Comparison of ENCODE assay signal across 8 cellular contexts in genomic region chr19:37505958-37506386, GRCh38. TPM values are rescaled to one million over a fixed set of nuclear protein-coding genes. Genes with fewer than 3 reads are reported as not detected.
DNase-seq lines count a peak whose midpoint lies in the region; TF ChIP-seq lines count a peak whose summit lies in the region.

No MANE protein-coding gene starts in this region.

- 3% methylated on average over 12 of the region's 12 CpGs for WGBS in testis, 2 donors

- H3K4me1 ChIP-seq in testis: peaks cover 8% of the 10 kb centered on the region

- H3K27me3 ChIP-seq in testis: no peaks in the 10 kb centered on the region

- TF ChIP-seq POLR2A in testis (IDR thresholded peaks at IDR 0.05): no peak

- TF ChIP-seq CTCF in VCaP (conservative IDR thresholded peaks at IDR 0.05) (no peak), testis (IDR thresholded peaks at IDR 0.05) (no peak)

- H3K27ac ChIP-seq in VCaP: peak overlapping the region; percentile 99
- peak overlapping the region; percentile 84 to 96 for H3K27ac ChIP-seq in testis

- H3K4me3 ChIP-seq in iPS-18c (ENCODE audit: insufficient read depth, low read depth, low read length): peak overlapping the region; percentile 93
- H3K4me3 ChIP-seq in testis: peak overlapping the region; percentile 63 to 92

- H3K9me3 ChIP-seq in iPS-18c (ENCODE audit: control insufficient read depth, insufficient read depth, low read length): peaks cover 2% of the 10 kb centered on the region
- H3K9me3 ChIP-seq in testis: no peaks in the 10 kb centered on the region

- DNase-seq in NCI-H748 treated with DMSO at 0.1 percent for 48 hours (lab: John Stamatoyannopoulos, UW) (peak; percentile 70), NCI-H748 (lab: John Stamatoyannopoulos, UW; ENCODE audit: unreplicated experiment) (no peak), testis (peak; percentile 26), activated gamma-delta T cell treated with Interleukin-2 at 50 U/mL for 16 hours (no peak), NCI-H2081 treated with DMSO at 0.1 percent for 48 hours (lab: John Stamatoyannopoulos, UW) (no peak), DMS53 treated with DMSO at 0.1 percent for 48 hours (lab: John Stamatoyannopoulos, UW; ENCODE audit: unreplicated experiment) (no peak)

- intact Hi-C loops in testis (cut with DNase I; ENCODE audit: low total_unique reads): no loop called here

- H3K36me3 ChIP-seq in testis (ENCODE audit: low read depth, missing control alignments): no peaks in the 10 kb centered on the region

RNA-seq across cellular contexts. Expression of gene ZNF793, which starts 0.8 kb away (rescaled TPM):
- total RNA-seq in testis: 10 to 100 TPM; 25.6 to 33.5 TPM
- polyA plus RNA-seq in testis (ENCODE audit: insufficient read depth, low read depth, low replicate concordance): 7.3 TPM

RNA-seq across cellular contexts. Expression of gene ZNF570, which starts 36.8 kb away (rescaled TPM):
- total RNA-seq in testis: 10 to 100 TPM; 14.3 to 14.6 TPM
- 7.3 TPM for polyA plus RNA-seq in testis (ENCODE audit: insufficient read depth, low read depth, low replicate concordance)

RNA-seq across cellular contexts. Expression of gene ZNF569, which starts 38.7 kb away (rescaled TPM):
- 10 to 100 TPM; 21.2 to 29.9 TPM for total RNA-seq in testis
- polyA plus RNA-seq in testis (ENCODE audit: insufficient read depth, low read depth, low replicate concordance): 14.4 TPM

Comparison
In these comparisons a context has a peak if more than half of its experiments do, and no peak if none do; other contexts are left out.
1. DNase-seq: peak in NCI-H748 treated with DMSO at 0.1 percent for 48 hours (single experiment) and testis (single experiment); none in NCI-H748 (single experiment), activated gamma-delta T cell treated with Interleukin-2 at 50 U/mL for 16 hours (single experiment), NCI-H2081 treated with DMSO at 0.1 percent for 48 hours (single experiment) and DMS53 treated with DMSO at 0.1 percent for 48 hours (single experiment).